Comparison of ENCODE assay signal across 11 cellular contexts in the genomic region with DNA sequence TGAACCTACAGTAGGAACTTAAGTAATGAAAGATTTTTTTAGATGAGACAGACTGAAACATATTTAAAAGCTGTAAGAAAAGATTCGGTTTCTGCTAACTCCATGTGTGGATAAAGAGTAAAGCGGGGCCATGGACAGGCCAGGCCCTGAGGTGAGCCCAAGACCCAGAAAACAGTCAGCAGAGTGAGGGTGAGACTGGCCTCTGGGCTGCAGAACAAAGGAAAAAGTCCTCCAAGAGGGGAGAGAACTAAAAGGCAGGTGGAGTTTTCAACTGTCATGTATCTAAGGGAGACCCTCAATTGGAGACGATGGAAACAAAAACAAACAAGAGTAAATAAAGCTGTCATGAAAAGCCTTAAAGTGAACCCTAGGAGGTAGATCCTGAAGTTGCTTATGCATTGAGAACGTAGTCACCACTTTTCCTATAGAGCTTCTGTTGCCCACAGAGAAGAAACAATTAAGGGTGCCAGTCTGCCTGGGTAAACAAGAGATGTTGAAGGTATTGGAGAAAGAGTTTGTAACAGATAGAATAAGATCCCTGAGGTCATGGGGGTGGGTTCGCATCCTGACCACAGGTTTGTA.
"Had no signal": no experiment of that assay in that cellular context is flagged by ENCODE, and none has a peak within 500 bp of the region (broad histone marks: within the 10 kb centered on the region; RNA-seq: fewer than 3 reads in every experiment).

No MANE protein-coding gene starts in this region.

- H3K27me3 ChIP-seq: gastrocnemius medialis, right atrium auricular region, uterus had no signal

- DNase-seq: activated CD4-positive, alpha-beta memory T cell treated with anti-CD3 and anti-CD28 coated beads, Interleukin-2, amount 10 ng/mL, durations not matched to agents 7 days and 5 days; activated CD4-positive, alpha-beta T cell treated with anti-CD3 and anti-CD28 coated beads for 1 hour; activated CD8-positive, alpha-beta memory T cell treated with anti-CD3 and anti-CD28 coated beads, Interleukin-2, amount 50 U/mL, for 4 hours; activated naive CD4-positive, alpha-beta T cell; effector CD8-positive, alpha-beta T cell; gastrocnemius medialis; naive B cell; small intestine; uterus had no signal

- H3K4me3 ChIP-seq: gastrocnemius medialis, lung, right atrium auricular region, uterus had no signal

- ATAC-seq: gastrocnemius medialis had no signal

- H3K9me3 ChIP-seq: gastrocnemius medialis, right atrium auricular region, uterus had no signal

- H3K4me1 ChIP-seq: gastrocnemius medialis, uterus had no signal

- H3K36me3 ChIP-seq: gastrocnemius medialis, right atrium auricular region, uterus had no signal

- H3K27ac ChIP-seq: gastrocnemius medialis, right atrium auricular region, uterus had no signal
